1 cellular context compared by ENCODE assay signal in the genomic region with DNA sequence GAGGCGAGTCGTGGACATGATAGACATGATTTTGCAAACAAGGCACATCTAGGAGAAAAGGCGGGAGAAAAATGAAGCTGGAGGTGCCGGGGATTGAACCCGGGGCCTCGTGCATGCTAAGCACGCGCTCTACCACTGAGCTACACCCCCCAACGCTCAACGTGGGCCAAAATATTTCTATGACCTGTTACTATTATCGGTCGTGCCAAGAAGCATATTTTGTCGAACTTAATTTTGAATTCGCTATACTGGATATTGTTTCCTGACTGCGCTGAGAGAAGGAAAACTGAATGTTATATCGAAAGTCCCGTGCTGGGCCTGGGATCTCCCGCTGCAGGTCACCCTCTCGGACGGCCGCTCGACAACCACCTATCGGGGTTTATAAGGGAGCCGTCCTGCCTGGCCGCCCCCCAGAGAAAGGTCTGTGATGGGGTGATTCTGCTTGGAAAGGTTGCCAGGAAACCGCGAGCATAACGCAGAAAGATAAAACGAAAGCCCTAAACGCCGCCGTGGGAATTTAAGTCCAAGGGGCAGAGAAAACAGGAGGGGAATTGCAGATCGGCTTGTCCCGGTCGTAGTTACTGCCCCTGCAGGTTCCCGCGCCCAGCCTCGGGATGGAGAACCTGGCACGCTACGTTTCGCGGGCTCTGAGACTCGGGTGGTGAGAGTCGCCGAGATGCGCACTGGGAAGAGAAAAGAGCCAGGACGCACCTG.
A peak's percentile ranks its signal among the peaks of the same experiment; 100 is the strongest.
TF ChIP-seq lines count a peak whose summit lies in the region.

No MANE protein-coding gene starts in this region.

TF ChIP-seq in HepG2, 621 proteins besides CTCF, POLR2A, EP300 and RAD21 (continued from another document and continues in another):
- TF ChIP-seq, protein P1, sequence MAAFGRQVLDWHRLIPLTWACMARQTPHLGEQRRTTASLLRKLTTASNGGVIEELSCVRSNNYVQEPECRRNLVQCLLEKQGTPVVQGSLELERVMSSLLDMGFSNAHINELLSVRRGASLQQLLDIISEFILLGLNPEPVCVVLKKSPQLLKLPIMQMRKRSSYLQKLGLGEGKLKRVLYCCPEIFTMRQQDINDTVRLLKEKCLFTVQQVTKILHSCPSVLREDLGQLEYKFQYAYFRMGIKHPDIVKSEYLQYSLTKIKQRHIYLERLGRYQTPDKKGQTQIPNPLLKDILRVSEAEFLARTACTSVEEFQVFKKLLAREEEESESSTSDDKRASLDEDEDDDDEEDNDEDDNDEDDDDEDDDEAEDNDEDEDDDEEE (CRISPR knock-in tag; IDR thresholded peaks at IDR 0.05): peak; percentile 93; the same call in 1 of the 2 replicates
- TF ChIP-seq KLF16 (CRISPR knock-in tag; IDR thresholded peaks at IDR 0.05) (0 out of 4 replicates have a peak, but pooled peaks of 1 of the 2 experiments have one; percentile 41), IKZF4 (CRISPR knock-in tag; IDR thresholded peaks at IDR 0.05; ENCODE audit: borderline replicate concordance, low read depth, not compliant biosample characterization) (peak; percentile 34), MBD4 (IDR thresholded peaks at IDR 0.05; ENCODE audit: borderline replicate concordance, low read length) (no peak), CHD4 (IDR thresholded peaks at IDR 0.05; ENCODE audit: borderline replicate concordance, low read length) (no peak; the same call in 1 of the 2 replicates), SP1 (IDR thresholded peaks at IDR 0.05) (no peak), SP1 (CRISPR knock-in tag; IDR thresholded peaks at IDR 0.05) (no peak; the same call in 1 of the 2 replicates), ZNF746 (CRISPR knock-in tag; IDR thresholded peaks at IDR 0.05) (peak; percentile 73), ATF7-NPFF (CRISPR knock-in tag; IDR thresholded peaks at IDR 0.05; ENCODE audit: low read depth) (peak; percentile 69; the same call in 1 of the 2 replicates), HOXA3 (CRISPR knock-in tag; IDR thresholded peaks at IDR 0.05) (peak; percentile 49; the same call in 1 of the 2 replicates), DR1 (CRISPR knock-in tag; IDR thresholded peaks at IDR 0.05) (no peak), IRX3 (CRISPR knock-in tag; IDR thresholded peaks at IDR 0.05; ENCODE audit: borderline replicate concordance, low read depth) (peak; percentile 96), ZNF768 (CRISPR knock-in tag; IDR thresholded peaks at IDR 0.05) (peak; percentile 55; the same call in 1 of the 2 replicates), KLF11 (CRISPR knock-in tag; IDR thresholded peaks at IDR 0.05) (peak; percentile 92; the same call in 1 of the 2 replicates), YY1 (IDR thresholded peaks at IDR 0.05; ENCODE audit: insufficient read depth, insufficient replicate concordance, low read depth, low read length) (no peak)
- TF ChIP-seq, protein P2, sequence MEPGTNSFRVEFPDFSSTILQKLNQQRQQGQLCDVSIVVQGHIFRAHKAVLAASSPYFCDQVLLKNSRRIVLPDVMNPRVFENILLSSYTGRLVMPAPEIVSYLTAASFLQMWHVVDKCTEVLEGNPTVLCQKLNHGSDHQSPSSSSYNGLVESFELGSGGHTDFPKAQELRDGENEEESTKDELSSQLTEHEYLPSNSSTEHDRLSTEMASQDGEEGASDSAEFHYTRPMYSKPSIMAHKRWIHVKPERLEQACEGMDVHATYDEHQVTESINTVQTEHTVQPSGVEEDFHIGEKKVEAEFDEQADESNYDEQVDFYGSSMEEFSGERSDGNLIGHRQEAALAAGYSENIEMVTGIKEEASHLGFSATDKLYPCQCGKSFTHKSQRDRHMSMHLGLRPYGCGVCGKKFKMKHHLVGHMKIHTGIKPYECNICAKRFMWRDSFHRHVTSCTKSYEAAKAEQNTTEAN (CRISPR knock-in tag; conservative IDR thresholded peaks at IDR 0.05): peak; percentile 95
- TF ChIP-seq, protein P3, sequence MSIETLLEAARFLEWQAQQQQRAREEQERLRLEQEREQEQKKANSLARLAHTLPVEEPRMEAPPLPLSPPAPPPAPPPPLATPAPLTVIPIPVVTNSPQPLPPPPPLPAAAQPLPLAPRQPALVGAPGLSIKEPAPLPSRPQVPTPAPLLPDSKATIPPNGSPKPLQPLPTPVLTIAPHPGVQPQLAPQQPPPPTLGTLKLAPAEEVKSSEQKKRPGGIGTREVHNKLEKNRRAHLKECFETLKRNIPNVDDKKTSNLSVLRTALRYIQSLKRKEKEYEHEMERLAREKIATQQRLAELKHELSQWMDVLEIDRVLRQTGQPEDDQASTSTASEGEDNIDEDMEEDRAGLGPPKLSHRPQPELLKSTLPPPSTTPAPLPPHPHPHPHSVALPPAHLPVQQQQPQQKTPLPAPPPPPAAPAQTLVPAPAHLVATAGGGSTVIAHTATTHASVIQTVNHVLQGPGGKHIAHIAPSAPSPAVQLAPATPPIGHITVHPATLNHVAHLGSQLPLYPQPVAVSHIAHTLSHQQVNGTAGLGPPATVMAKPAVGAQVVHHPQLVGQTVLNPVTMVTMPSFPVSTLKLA (IDR thresholded peaks at IDR 0.05): no peak
- TF ChIP-seq, protein P4, sequence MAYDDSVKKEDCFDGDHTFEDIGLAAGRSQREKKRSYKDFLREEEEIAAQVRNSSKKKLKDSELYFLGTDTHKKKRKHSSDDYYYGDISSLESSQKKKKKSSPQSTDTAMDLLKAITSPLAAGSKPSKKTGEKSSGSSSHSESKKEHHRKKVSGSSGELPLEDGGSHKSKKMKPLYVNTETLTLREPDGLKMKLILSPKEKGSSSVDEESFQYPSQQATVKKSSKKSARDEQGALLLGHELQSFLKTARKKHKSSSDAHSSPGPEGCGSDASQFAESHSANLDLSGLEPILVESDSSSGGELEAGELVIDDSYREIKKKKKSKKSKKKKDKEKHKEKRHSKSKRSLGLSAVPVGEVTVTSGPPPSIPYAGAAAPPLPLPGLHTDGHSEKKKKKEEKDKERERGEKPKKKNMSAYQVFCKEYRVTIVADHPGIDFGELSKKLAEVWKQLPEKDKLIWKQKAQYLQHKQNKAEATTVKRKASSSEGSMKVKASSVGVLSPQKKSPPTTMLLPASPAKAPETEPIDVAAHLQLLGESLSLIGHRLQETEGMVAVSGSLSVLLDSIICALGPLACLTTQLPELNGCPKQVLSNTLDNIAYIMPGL (CRISPR knock-in tag; IDR thresholded peaks at IDR 0.05; ENCODE audit: borderline replicate concordance in 1 of 2, low read depth in 1 of 2): peak; percentile 95 to 96
- TF ChIP-seq, protein P5, sequence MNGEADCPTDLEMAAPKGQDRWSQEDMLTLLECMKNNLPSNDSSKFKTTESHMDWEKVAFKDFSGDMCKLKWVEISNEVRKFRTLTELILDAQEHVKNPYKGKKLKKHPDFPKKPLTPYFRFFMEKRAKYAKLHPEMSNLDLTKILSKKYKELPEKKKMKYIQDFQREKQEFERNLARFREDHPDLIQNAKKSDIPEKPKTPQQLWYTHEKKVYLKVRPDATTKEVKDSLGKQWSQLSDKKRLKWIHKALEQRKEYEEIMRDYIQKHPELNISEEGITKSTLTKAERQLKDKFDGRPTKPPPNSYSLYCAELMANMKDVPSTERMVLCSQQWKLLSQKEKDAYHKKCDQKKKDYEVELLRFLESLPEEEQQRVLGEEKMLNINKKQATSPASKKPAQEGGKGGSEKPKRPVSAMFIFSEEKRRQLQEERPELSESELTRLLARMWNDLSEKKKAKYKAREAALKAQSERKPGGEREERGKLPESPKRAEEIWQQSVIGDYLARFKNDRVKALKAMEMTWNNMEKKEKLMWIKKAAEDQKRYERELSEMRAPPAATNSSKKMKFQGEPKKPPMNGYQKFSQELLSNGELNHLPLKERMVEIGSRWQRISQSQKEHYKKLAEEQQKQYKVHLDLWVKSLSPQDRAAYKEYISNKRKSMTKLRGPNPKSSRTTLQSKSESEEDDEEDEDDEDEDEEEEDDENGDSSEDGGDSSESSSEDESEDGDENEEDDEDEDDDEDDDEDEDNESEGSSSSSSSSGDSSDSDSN (CRISPR knock-in tag; IDR thresholded peaks at IDR 0.05): peak; percentile 48; the same call in 1 of the 2 replicates
- TF ChIP-seq, protein P6, sequence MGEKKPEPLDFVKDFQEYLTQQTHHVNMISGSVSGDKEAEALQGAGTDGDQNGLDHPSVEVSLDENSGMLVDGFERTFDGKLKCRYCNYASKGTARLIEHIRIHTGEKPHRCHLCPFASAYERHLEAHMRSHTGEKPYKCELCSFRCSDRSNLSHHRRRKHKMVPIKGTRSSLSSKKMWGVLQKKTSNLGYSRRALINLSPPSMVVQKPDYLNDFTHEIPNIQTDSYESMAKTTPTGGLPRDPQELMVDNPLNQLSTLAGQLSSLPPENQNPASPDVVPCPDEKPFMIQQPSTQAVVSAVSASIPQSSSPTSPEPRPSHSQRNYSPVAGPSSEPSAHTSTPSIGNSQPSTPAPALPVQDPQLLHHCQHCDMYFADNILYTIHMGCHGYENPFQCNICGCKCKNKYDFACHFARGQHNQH (CRISPR knock-in tag; IDR thresholded peaks at IDR 0.05): peak; percentile 87
- TF ChIP-seq, protein P7, sequence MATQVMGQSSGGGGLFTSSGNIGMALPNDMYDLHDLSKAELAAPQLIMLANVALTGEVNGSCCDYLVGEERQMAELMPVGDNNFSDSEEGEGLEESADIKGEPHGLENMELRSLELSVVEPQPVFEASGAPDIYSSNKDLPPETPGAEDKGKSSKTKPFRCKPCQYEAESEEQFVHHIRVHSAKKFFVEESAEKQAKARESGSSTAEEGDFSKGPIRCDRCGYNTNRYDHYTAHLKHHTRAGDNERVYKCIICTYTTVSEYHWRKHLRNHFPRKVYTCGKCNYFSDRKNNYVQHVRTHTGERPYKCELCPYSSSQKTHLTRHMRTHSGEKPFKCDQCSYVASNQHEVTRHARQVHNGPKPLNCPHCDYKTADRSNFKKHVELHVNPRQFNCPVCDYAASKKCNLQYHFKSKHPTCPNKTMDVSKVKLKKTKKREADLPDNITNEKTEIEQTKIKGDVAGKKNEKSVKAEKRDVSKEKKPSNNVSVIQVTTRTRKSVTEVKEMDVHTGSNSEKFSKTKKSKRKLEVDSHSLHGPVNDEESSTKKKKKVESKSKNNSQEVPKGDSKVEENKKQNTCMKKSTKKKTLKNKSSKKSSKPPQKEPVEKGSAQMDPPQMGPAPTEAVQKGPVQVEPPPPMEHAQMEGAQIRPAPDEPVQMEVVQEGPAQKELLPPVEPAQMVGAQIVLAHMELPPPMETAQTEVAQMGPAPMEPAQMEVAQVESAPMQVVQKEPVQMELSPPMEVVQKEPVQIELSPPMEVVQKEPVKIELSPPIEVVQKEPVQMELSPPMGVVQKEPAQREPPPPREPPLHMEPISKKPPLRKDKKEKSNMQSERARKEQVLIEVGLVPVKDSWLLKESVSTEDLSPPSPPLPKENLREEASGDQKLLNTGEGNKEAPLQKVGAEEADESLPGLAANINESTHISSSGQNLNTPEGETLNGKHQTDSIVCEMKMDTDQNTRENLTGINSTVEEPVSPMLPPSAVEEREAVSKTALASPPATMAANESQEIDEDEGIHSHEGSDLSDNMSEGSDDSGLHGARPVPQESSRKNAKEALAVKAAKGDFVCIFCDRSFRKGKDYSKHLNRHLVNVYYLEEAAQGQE (IDR thresholded peaks at IDR 0.05; ENCODE audit: borderline replicate concordance in 1 of 2, low read depth in 1 of 2, low read length in 2 of 2): peak in 1 of 2 experiments; percentile 33; a peak in 1 of 4 replicates
- TF ChIP-seq, protein P8, sequence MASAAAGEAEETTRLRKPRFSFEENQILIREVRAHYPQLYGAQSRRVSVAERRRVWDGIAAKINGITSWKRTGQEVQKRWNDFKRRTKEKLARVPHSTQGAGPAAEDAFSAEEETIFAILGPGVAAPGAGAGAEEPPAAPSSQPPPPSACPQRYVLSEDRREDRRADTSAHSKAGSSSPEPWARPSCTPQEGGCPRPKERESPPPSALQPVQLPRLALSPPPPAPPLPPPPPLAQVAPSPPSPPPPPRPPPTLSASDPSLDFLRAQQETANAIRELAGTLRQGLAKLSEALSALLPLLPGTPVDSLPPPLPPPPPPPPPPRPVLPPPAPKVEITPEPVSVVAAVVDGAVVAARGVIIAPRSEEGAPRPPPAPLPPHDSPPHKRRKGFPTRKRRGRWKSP (CRISPR knock-in tag; IDR thresholded peaks at IDR 0.05): peak; percentile 85; the same call in 1 of the 2 replicates
- TF ChIP-seq, protein P9, sequence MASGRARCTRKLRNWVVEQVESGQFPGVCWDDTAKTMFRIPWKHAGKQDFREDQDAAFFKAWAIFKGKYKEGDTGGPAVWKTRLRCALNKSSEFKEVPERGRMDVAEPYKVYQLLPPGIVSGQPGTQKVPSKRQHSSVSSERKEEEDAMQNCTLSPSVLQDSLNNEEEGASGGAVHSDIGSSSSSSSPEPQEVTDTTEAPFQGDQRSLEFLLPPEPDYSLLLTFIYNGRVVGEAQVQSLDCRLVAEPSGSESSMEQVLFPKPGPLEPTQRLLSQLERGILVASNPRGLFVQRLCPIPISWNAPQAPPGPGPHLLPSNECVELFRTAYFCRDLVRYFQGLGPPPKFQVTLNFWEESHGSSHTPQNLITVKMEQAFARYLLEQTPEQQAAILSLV (CRISPR knock-in tag; IDR thresholded peaks at IDR 0.05; ENCODE audit: borderline replicate concordance): no peak; the same call in 1 of the 2 replicates
- TF ChIP-seq, protein P10, sequence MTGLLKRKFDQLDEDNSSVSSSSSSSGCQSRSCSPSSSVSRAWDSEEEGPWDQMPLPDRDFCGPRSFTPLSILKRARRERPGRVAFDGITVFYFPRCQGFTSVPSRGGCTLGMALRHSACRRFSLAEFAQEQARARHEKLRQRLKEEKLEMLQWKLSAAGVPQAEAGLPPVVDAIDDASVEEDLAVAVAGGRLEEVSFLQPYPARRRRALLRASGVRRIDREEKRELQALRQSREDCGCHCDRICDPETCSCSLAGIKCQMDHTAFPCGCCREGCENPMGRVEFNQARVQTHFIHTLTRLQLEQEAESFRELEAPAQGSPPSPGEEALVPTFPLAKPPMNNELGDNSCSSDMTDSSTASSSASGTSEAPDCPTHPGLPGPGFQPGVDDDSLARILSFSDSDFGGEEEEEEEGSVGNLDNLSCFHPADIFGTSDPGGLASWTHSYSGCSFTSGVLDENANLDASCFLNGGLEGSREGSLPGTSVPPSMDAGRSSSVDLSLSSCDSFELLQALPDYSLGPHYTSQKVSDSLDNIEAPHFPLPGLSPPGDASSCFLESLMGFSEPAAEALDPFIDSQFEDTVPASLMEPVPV (CRISPR knock-in tag; IDR thresholded peaks at IDR 0.05): peak; percentile 88
- TF ChIP-seq, protein P11, sequence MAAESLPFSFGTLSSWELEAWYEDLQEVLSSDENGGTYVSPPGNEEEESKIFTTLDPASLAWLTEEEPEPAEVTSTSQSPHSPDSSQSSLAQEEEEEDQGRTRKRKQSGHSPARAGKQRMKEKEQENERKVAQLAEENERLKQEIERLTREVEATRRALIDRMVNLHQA (CRISPR knock-in tag; IDR thresholded peaks at IDR 0.05): no peak; the same call in 1 of the 2 replicates
- TF ChIP-seq, protein P12, sequence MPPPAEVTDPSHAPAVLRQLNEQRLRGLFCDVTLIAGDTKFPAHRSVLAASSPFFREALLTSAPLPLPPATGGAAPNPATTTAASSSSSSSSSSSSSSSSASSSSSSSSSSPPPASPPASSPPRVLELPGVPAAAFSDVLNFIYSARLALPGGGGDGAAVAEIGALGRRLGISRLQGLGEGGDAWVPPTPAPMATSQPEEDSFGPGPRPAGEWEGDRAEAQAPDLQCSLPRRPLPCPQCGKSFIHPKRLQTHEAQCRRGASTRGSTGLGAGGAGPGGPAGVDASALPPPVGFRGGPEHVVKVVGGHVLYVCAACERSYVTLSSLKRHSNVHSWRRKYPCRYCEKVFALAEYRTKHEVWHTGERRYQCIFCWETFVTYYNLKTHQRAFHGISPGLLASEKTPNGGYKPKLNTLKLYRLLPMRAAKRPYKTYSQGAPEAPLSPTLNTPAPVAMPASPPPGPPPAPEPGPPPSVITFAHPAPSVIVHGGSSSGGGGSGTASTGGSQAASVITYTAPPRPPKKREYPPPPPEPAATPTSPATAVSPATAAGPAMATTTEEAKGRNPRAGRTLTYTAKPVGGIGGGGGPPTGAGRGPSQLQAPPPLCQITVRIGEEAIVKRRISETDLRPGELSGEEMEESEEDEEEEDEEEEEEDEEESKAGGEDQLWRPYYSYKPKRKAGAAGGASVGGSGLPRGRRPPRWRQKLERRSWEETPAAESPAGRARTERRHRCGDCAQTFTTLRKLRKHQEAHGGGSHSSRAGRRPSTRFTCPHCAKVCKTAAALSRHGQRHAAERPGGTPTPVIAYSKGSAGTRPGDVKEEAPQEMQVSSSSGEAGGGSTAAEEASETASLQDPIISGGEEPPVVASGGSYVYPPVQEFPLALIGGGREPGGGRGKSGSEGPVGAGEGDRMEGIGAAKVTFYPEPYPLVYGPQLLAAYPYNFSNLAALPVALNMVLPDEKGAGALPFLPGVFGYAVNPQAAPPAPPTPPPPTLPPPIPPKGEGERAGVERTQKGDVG (CRISPR knock-in tag; IDR thresholded peaks at IDR 0.05; ENCODE audit: borderline replicate concordance): peak; percentile 42; the same call in 1 of the 2 replicates
